ENCODE assay signal across 14 cellular contexts in genomic region chr16:5580320-5580719, GRCh38.
A peak's percentile ranks its signal among the peaks of the same experiment; 100 is the strongest.
DNase-seq lines count a peak whose midpoint lies in the region; ATAC-seq lines count a peak whose summit lies in the region.
"Had no signal": no experiment of that assay in that cellular context is flagged by ENCODE, and none has a peak within 500 bp of the region (broad histone marks: within the 10 kb centered on the region; RNA-seq: fewer than 3 reads in every experiment).

No MANE protein-coding gene starts in this region.

- no peak overlapping the region for H2BK5ac ChIP-seq in neuronal stem cell (ENCODE audit: low read length)

- H3K4me1 ChIP-seq in neuronal stem cell (ENCODE audit: control insufficient read depth in 2 of 2, insufficient read depth in 1 of 2, low read depth in 1 of 2, low read length in 2 of 2) = no peaks in the 10 kb centered on the region
- no peaks in the 10 kb centered on the region for H3K4me1 ChIP-seq in CD4-positive, alpha-beta memory T cell (ENCODE audit: insufficient read depth, low read length)

- POLR2A ChIA-PET in CD4-positive, alpha-beta memory T cell (lab: Charles Lee; ENCODE audit: partially characterized antibody) = no interaction called here

- H3K23ac ChIP-seq in neuronal stem cell (ENCODE audit: low read depth, low read length, poor library complexity) = peak overlapping the region; percentile 19

- no peaks in the 10 kb centered on the region for H3K36me3 Mint-ChIP-seq in CD4-positive, alpha-beta memory T cell
- H3K36me3 Mint-ChIP-seq: CD14-positive monocyte; CD8-positive, alpha-beta T cell had no signal

- no peak overlapping the region for H3K9ac ChIP-seq in neuronal stem cell (ENCODE audit: low read depth, low read length, poor library complexity)
- H3K9ac ChIP-seq: BLaER1 had no signal

- H3K14ac ChIP-seq in neuronal stem cell (ENCODE audit: low read length) = no peak overlapping the region

- peaks cover 0 to 5% (median 1%) of the 10 kb centered on the region in 8 donors for H3K9me3 Mint-ChIP-seq in CD4-positive, alpha-beta memory T cell
- H3K9me3 Mint-ChIP-seq: CD8-positive, alpha-beta T cell; H9 had no signal

- WGBS in neuronal stem cell (ENCODE audit: extremely low coverage in 2 of 2, insufficient read length in 2 of 2, insufficient replicate concordance in 1 of 2), 2 donors = no CpG with 5 or more reads among the region's 9 CpGs

- no peaks in the 10 kb centered on the region for H3K79me1 ChIP-seq in neuronal stem cell (ENCODE audit: low read depth, low read length)

- DNase-seq in DMS153 (lab: John Stamatoyannopoulos, UW) (peak; percentile 69), DMS79 treated with DMSO at 0.1 percent for 48 hours (lab: John Stamatoyannopoulos, UW) (peak; percentile 49), NCI-H2029 (lab: John Stamatoyannopoulos, UW) (peak; percentile 59), neuronal stem cell (ENCODE audit: low spot score) (no peak), left colon (no peak), sciatic nerve (ENCODE audit: low spot score) (no peak)
- DNase-seq in CD4-positive, alpha-beta memory T cell = no peak
- DNase-seq: 8988T; Calu3; CD8-positive, alpha-beta T cell; GF-D8; H9 had no signal

- no peak overlapping the region for H2BK15ac ChIP-seq in neuronal stem cell (ENCODE audit: low read length)

- H3K18ac ChIP-seq in neuronal stem cell (ENCODE audit: low read length) = peak overlapping the region; percentile 25

- H2AFZ ChIP-seq in neuronal stem cell (ENCODE audit: low read length) = no peak overlapping the region

- no peak overlapping the region for H4K91ac ChIP-seq in neuronal stem cell (ENCODE audit: low read depth, low read length, poor library complexity)

- no peak overlapping the region for H2AK5ac ChIP-seq in neuronal stem cell (ENCODE audit: low read depth, low read length)

- H3K9me3 ChIP-seq in neuronal stem cell (replicated peaks in 1 of 2; ENCODE audit: control insufficient read depth in 2 of 2, insufficient read depth in 1 of 2, low read depth in 1 of 2, low read length in 2 of 2) = no peaks in the 10 kb centered on the region
- no peaks in the 10 kb centered on the region for H3K9me3 ChIP-seq in CD4-positive, alpha-beta memory T cell (ENCODE audit: control insufficient read depth in 1 of 2, low read length in 2 of 2)
- H3K9me3 ChIP-seq: BLaER1 had no signal

- no peak overlapping the region for H3K4me3 ChIP-seq in neuronal stem cell (ENCODE audit: low read length in 2 of 2)
- no peak overlapping the region for H3K4me3 ChIP-seq in CD4-positive, alpha-beta memory T cell (ENCODE audit: low read length in 2 of 2)
- H3K4me3 ChIP-seq: BLaER1 had no signal

- H3K4me1 Mint-ChIP-seq in CD4-positive, alpha-beta memory T cell = no peaks in the 10 kb centered on the region
- H3K4me1 Mint-ChIP-seq: CD14-positive monocyte had no signal

- no peak overlapping the region for H4K8ac ChIP-seq in neuronal stem cell (ENCODE audit: low read depth, low read length)

- H3K27me3 Mint-ChIP-seq in CD4-positive, alpha-beta memory T cell = peaks cover 0 to 1% of the 10 kb centered on the region in 2 donors

- CTCF ChIA-PET in CD4-positive, alpha-beta memory T cell (lab: Charles Lee; ENCODE audit: partially characterized antibody) = no interaction called here

- no peak overlapping the region for H3K27ac ChIP-seq in neuronal stem cell (replicated peaks; ENCODE audit: low read length)
- no peak overlapping the region for H3K27ac ChIP-seq in CD4-positive, alpha-beta memory T cell (ENCODE audit: low read depth, low read length)
- H3K27ac ChIP-seq: BLaER1 had no signal

- H3K4ac ChIP-seq in neuronal stem cell (ENCODE audit: low read length) = no peak overlapping the region

- no peak for ATAC-seq in left colon
- no peak for ATAC-seq in sciatic nerve
- ATAC-seq: CD8-positive, alpha-beta T cell had no signal

- H3K27ac Mint-ChIP-seq in CD4-positive, alpha-beta memory T cell = no peak overlapping the region
- H3K27ac Mint-ChIP-seq: CD8-positive, alpha-beta T cell; H9 had no signal

- H3K36me3 ChIP-seq in neuronal stem cell (replicated peaks in 1 of 2; ENCODE audit: control insufficient read depth in 2 of 2, insufficient read depth in 2 of 2, low read length in 2 of 2) = no peaks in the 10 kb centered on the region
- H3K36me3 ChIP-seq in CD4-positive, alpha-beta memory T cell (ENCODE audit: insufficient read depth, low read length) = no peaks in the 10 kb centered on the region
- H3K36me3 ChIP-seq: BLaER1 had no signal

- no peak overlapping the region for H2BK12ac ChIP-seq in neuronal stem cell (ENCODE audit: low read length)

- intact Hi-C loops in CD4-positive, alpha-beta memory T cell (cut with micrococcal nuclease) = no loop called here
- intact Hi-C loops in left colon (cut with DNase I, micrococcal nuclease) = no loop called here
- intact Hi-C loops in sciatic nerve (cut with DNase I) = no loop called here

- H3K4me3 Mint-ChIP-seq in CD4-positive, alpha-beta memory T cell = no peak overlapping the region
- H3K4me3 Mint-ChIP-seq: CD14-positive monocyte; CD8-positive, alpha-beta T cell; H9 had no signal

- H3K4me2 ChIP-seq in neuronal stem cell (ENCODE audit: insufficient read depth, low read length, poor library complexity, severe bottlenecking) = no peak overlapping the region
- H3K4me2 ChIP-seq: BLaER1 had no signal

- H3K27me3 ChIP-seq in neuronal stem cell (ENCODE audit: control insufficient read depth in 3 of 3, insufficient read depth in 3 of 3, low read depth in 1 of 3, low read length in 3 of 3) = no peaks in the 10 kb centered on the region
- no peaks in the 10 kb centered on the region for H3K27me3 ChIP-seq in CD4-positive, alpha-beta memory T cell (ENCODE audit: insufficient read depth, low read length)

- no peak overlapping the region for H2BK120ac ChIP-seq in neuronal stem cell (ENCODE audit: low read depth, low read length)

Comparison
In these comparisons a context has a peak if more than half of its experiments do, and no peak if none do; other contexts are left out.
1. DNase-seq: peak in DMS153 (single experiment), DMS79 treated with DMSO at 0.1 percent for 48 hours (single experiment) and NCI-H2029 (single experiment); none in neuronal stem cell (single experiment), CD4-positive, alpha-beta memory T cell (0 of 5), left colon (0 of 2) and sciatic nerve (single experiment).